ENCODE assay signal across 11 cellular contexts in genomic region chr6:155268088-155268867, GRCh38. TPM values are rescaled to one million over a fixed set of nuclear protein-coding genes. Genes with fewer than 3 reads are reported as not detected.
DNase-seq lines count a peak whose midpoint lies in the region; ATAC-seq and TF ChIP-seq lines count a peak whose summit lies in the region.
"Not testable (repeated sequence)": the region's sequence is repeated elsewhere in the genome, so short reads cannot be mapped to it uniquely, and the experiment has no call there.
"Had no signal": no experiment of that assay in that cellular context is flagged by ENCODE, and none has a peak within 500 bp of the region (broad histone marks: within the 10 kb centered on the region; RNA-seq: fewer than 3 reads in every experiment).

No MANE protein-coding gene starts in this region.

- peak; percentile 17 for DNase-seq in CD1c-positive myeloid dendritic cell (ENCODE audit: extremely low spot score)
- DNase-seq in KBM-7 = peak; percentile 66
- peak; percentile 51 for DNase-seq in PC-3
- DNase-seq in activated CD4-positive, alpha-beta T cell treated with anti-CD3 and anti-CD28 coated beads, Interleukin-2, amount 10 ng/mL, durations not matched to agents 7 days and 5 days = peak; percentile 36
- not testable (repeated sequence) for DNase-seq in endodermal cell; smooth muscle cell (lab: John Stamatoyannopoulos, UW; ENCODE audit: unreplicated experiment)
- DNase-seq in immature natural killer cell = peak; percentile 9 to 29 (median 22)

- WGBS in endodermal cell (ENCODE audit: insufficient coverage in 1 of 2, insufficient read length in 1 of 2), 2 experiments = 89 to 95% methylated on average over 1 of the region's 5 CpGs
- 50% methylated on average over 3 of the region's 5 CpGs for WGBS in smooth muscle cell (ENCODE audit: low lambda C conversion rate)

- H2AFZ ChIP-seq in PC-3 (ENCODE audit: low read length); smooth muscle cell (ENCODE audit: low read depth): not testable (repeated sequence)

- H3K4me3 ChIP-seq in PC-3 (ENCODE audit: low read length); endodermal cell (ENCODE audit: low read length); smooth muscle cell: not testable (repeated sequence)

- H3K27me3 ChIP-seq in PC-3 (ENCODE audit: low read length); endodermal cell (ENCODE audit: control insufficient read depth, insufficient read depth, low read length, poor library complexity, severe bottlenecking); smooth muscle cell (ENCODE audit: low read depth): not testable (repeated sequence)

- not testable (repeated sequence) for H3K79me2 ChIP-seq in PC-3 (ENCODE audit: low read length); smooth muscle cell (ENCODE audit: low read depth)

- H4K20me1 ChIP-seq in PC-3 (ENCODE audit: low read length); smooth muscle cell (ENCODE audit: low read depth): not testable (repeated sequence)

- POLR2A ChIA-PET in PC-3 (lab: Charles Lee; ENCODE audit: unreplicated experiment); activated CD4-positive, alpha-beta T cell treated with anti-CD3 and anti-CD28 coated beads, Interleukin-2, amount 10 ng/mL, durations not matched to agents 7 days and 5 days (lab: Charles Lee): not testable (repeated sequence)

- in situ Hi-C loops in KBM-7 (cut with MboI; ENCODE audit: low pct_unique_long_range_greater_than_20kb, low sequenced_read_pairs) = not testable (repeated sequence)

- intact Hi-C loops in PC-3 (cut with micrococcal nuclease) = not testable (repeated sequence)

- CTCF ChIA-PET in PC-3 (lab: Charles Lee) = not testable (repeated sequence)
- CTCF ChIA-PET in activated CD4-positive, alpha-beta T cell treated with anti-CD3 and anti-CD28 coated beads, Interleukin-2, amount 10 ng/mL, durations not matched to agents 7 days and 5 days (lab: Charles Lee) = interaction anchor here (1.0 to 2.1 kb wide), 4 partner anchors 9 to 91 kb away, joined by 3 to 5 read pairs (median 4); no protein-coding TSS in a partner anchor

- not testable (repeated sequence) for H3K9ac ChIP-seq in PC-3 (ENCODE audit: low read length); endodermal cell (ENCODE audit: extremely low read depth, low read length, poor library complexity, severe bottlenecking); smooth muscle cell (ENCODE audit: low read depth)

- not testable (repeated sequence) for H3K9me2 ChIP-seq in PC-3 (replicated peaks; ENCODE audit: low read length)

- H3K9me3 ChIP-seq in PC-3 (ENCODE audit: low read length); endodermal cell (ENCODE audit: control insufficient read depth, low read length); smooth muscle cell (replicated peaks; ENCODE audit: low read depth): not testable (repeated sequence)

- H3K36me3 Mint-ChIP-seq in activated CD4-positive, alpha-beta T cell treated with anti-CD3 and anti-CD28 coated beads, Interleukin-2, amount 10 ng/mL, durations not matched to agents 7 days and 5 days (ENCODE audit: low read depth) = peaks cover 16% of the 10 kb centered on the region
- H3K36me3 Mint-ChIP-seq in endodermal cell (ENCODE audit: low read depth) (peaks cover 47% of the 10 kb centered on the region), immature natural killer cell (peaks cover 8 to 16% (median 9%) of the 10 kb centered on the region in 3 donors)

- not testable (repeated sequence) for H3K4me2 ChIP-seq in PC-3 (ENCODE audit: low read length)
- peak overlapping the region; percentile 31 for H3K4me2 ChIP-seq in smooth muscle cell

- ATAC-seq in GM19043 (IDR thresholded peaks at IDR 0.05; ENCODE audit: low read depth, unreplicated experiment) (peak; percentile 57), PC-3 (peak; percentile 37; the same call in 1 of the 2 replicates)

- not testable (repeated sequence) for H3K4me3 Mint-ChIP-seq in activated CD4-positive, alpha-beta T cell treated with anti-CD3 and anti-CD28 coated beads, Interleukin-2, amount 10 ng/mL, durations not matched to agents 7 days and 5 days; endodermal cell; immature natural killer cell

- H3F3A ChIP-seq in PC-3 (ENCODE audit: low read length, unreplicated experiment) = not testable (repeated sequence)
- H3F3A ChIP-seq in smooth muscle cell (ENCODE audit: low read depth) = peaks cover 10% of the 10 kb centered on the region

- H3K27me3 Mint-ChIP-seq in activated CD4-positive, alpha-beta T cell treated with anti-CD3 and anti-CD28 coated beads, Interleukin-2, amount 10 ng/mL, durations not matched to agents 7 days and 5 days; endodermal cell (ENCODE audit: insufficient read depth); immature natural killer cell (ENCODE audit: low read depth in 3 of 3): not testable (repeated sequence)

- TF ChIP-seq CTCF in PC-3 (conservative IDR thresholded peaks at IDR 0.05; ENCODE audit: low read depth, low read length) = peak; percentile 69
- peak; percentile 79 for TF ChIP-seq CTCF in endodermal cell (conservative IDR thresholded peaks at IDR 0.05)
- peak; percentile 59 for TF ChIP-seq CTCF in smooth muscle cell (IDR thresholded peaks at IDR 0.05; ENCODE audit: borderline replicate concordance, insufficient read depth, poor library complexity, severe bottlenecking)

- not testable (repeated sequence) for H3K27ac Mint-ChIP-seq in activated CD4-positive, alpha-beta T cell treated with anti-CD3 and anti-CD28 coated beads, Interleukin-2, amount 10 ng/mL, durations not matched to agents 7 days and 5 days
- H3K27ac Mint-ChIP-seq in endodermal cell = peak overlapping the region; percentile 75
- peak overlapping the region in 1 of 6 donors; percentile 17 for H3K27ac Mint-ChIP-seq in immature natural killer cell

- not testable (repeated sequence) for H3K36me3 ChIP-seq in PC-3 (ENCODE audit: low read depth, low read length); smooth muscle cell (ENCODE audit: low read depth)
- H3K36me3 ChIP-seq in endodermal cell (ENCODE audit: control insufficient read depth, insufficient read depth, low read length) = peaks cover 57% of the 10 kb centered on the region

- BruUV-seq in PC-3 (replicated peaks; lab: Mats Ljungman, UMichigan) = not testable (repeated sequence)

- not testable (repeated sequence) for H3K9me3 Mint-ChIP-seq in activated CD4-positive, alpha-beta T cell treated with anti-CD3 and anti-CD28 coated beads, Interleukin-2, amount 10 ng/mL, durations not matched to agents 7 days and 5 days; immature natural killer cell
- H3K9me3 Mint-ChIP-seq in endodermal cell = peaks cover 14% of the 10 kb centered on the region

- H3K27ac ChIP-seq in PC-3 (ENCODE audit: low read length); endodermal cell (ENCODE audit: low read depth, low read length): not testable (repeated sequence)
- H3K27ac ChIP-seq in smooth muscle cell (ENCODE audit: low read depth) = peak overlapping the region; percentile 34

- not testable (repeated sequence) for H3K4me1 Mint-ChIP-seq in activated CD4-positive, alpha-beta T cell treated with anti-CD3 and anti-CD28 coated beads, Interleukin-2, amount 10 ng/mL, durations not matched to agents 7 days and 5 days; immature natural killer cell
- peaks cover 28% of the 10 kb centered on the region for H3K4me1 Mint-ChIP-seq in endodermal cell

- H3K4me1 ChIP-seq in PC-3 (ENCODE audit: insufficient read depth, low read length); endodermal cell (ENCODE audit: control insufficient read depth, insufficient read depth, low read length): not testable (repeated sequence)
- peaks cover 29% of the 10 kb centered on the region for H3K4me1 ChIP-seq in smooth muscle cell (ENCODE audit: low read depth)

RNA-seq across cellular contexts. Expression of gene CLDN20, which starts 4.5 kb away (rescaled TPM):
- not detected in 2 replicates for total RNA-seq in PC-3 (2014; rRNA removed)
- not detected for total RNA-seq in activated CD4-positive, alpha-beta T cell treated with anti-CD3 and anti-CD28 coated beads, Interleukin-2, amount 10 ng/mL, durations not matched to agents 7 days and 5 days
- not detected for total RNA-seq in endodermal cell
- polyA plus RNA-seq in endodermal cell (2013, experiment 1 of 2) = not detected
- not detected for polyA plus RNA-seq in endodermal cell (2013, experiment 2 of 2)
- polyA plus RNA-seq in immature natural killer cell = not detected
- not detected in 2 replicates for total RNA-seq in smooth muscle cell
- not detected in 2 replicates for polyA plus RNA-seq in smooth muscle cell
- total RNA-seq: activated CD4-positive, alpha-beta memory T cell treated with anti-CD3 and anti-CD28 coated beads for 36 hours; ascending aorta; pulmonary artery endothelial cell had no signal

RNA-seq across cellular contexts. Expression of gene TFB1M, which starts 46.0 kb away (rescaled TPM):
- total RNA-seq in PC-3 (2014; rRNA removed) (23.1 and 25.6 TPM in 2 replicates), endodermal cell (10 to 100 TPM; 38.8 to 43.0 TPM), smooth muscle cell (12.9 and 16.9 TPM in 2 replicates)
- 10 to 100 TPM; 25.8 to 26.5 TPM for total RNA-seq in activated CD4-positive, alpha-beta T cell treated with anti-CD3 and anti-CD28 coated beads, Interleukin-2, amount 10 ng/mL, durations not matched to agents 7 days and 5 days
- 19.8 TPM for polyA plus RNA-seq in endodermal cell (2013, experiment 1 of 2)
- 17.0 TPM for polyA plus RNA-seq in endodermal cell (2013, experiment 2 of 2)
- polyA plus RNA-seq in immature natural killer cell (10 to 100 TPM in 2 of 3 donors, 1 to 10 TPM in 1; 7.8 to 16.1 (median 10.6) TPM), smooth muscle cell (12.1 and 14.7 TPM in 2 replicates)
